In genomic region chr22:47042116-47042825, GRCh38 we compare ENCODE assay signal across 30 cellular contexts.
A peak's percentile ranks its signal among the peaks of the same experiment; 100 is the strongest.
DNase-seq lines count a peak whose midpoint lies in the region; ATAC-seq lines count a peak whose summit lies in the region.
"Had no signal": no experiment of that assay in that cellular context is flagged by ENCODE, and none has a peak within 500 bp of the region (broad histone marks: within the 10 kb centered on the region; RNA-seq: fewer than 3 reads in every experiment).

No MANE protein-coding gene starts in this region.

- H3K14ac ChIP-seq in neuronal stem cell (ENCODE audit: low read length): no peak overlapping the region

- no peak overlapping the region for H3K4ac ChIP-seq in neuronal stem cell (ENCODE audit: low read length)

- no peak overlapping the region for H3K4me3 ChIP-seq in neuronal stem cell (ENCODE audit: low read length in 2 of 2)
- H3K4me3 ChIP-seq: BLaER1, breast epithelium, GM12878, PC-9, psoas muscle, thoracic aorta, uterus had no signal

- no CpG with 5 or more reads among the region's 11 CpGs for WGBS in neuronal stem cell (ENCODE audit: extremely low coverage in 2 of 2, insufficient read length in 2 of 2, insufficient replicate concordance in 1 of 2), 2 donors

- H3K9ac ChIP-seq in neuronal stem cell (ENCODE audit: low read depth, low read length, poor library complexity): no peak overlapping the region
- H3K9ac ChIP-seq: BLaER1 had no signal

- no peak overlapping the region for H2BK120ac ChIP-seq in neuronal stem cell (ENCODE audit: low read depth, low read length)

- peaks cover 13% of the 10 kb centered on the region for H3K36me3 Mint-ChIP-seq in stimulated activated naive CD8-positive, alpha-beta T cell treated with anti-CD3 and anti-CD28 coated beads, Interleukin-15, Interleukin-2, amounts not matched to agents 100 ng/mL and 50 ng/mL, for 24 hours (ENCODE audit: low read depth)
- H3K36me3 Mint-ChIP-seq in effector memory CD8-positive, alpha-beta T cell (ENCODE audit: insufficient read depth): peaks cover 7% of the 10 kb centered on the region

- H2AFZ ChIP-seq in neuronal stem cell (ENCODE audit: low read length): no peak overlapping the region
- H2AFZ ChIP-seq: PC-9 had no signal

- H2BK5ac ChIP-seq in neuronal stem cell (ENCODE audit: low read length): no peak overlapping the region

- DNase-seq in stimulated activated naive CD8-positive, alpha-beta T cell treated with anti-CD3 and anti-CD28 coated beads, Interleukin-15, Interleukin-2, amounts not matched to agents 100 U/mL and 50 U/mL, for 24 hours: no peak
- no peak for DNase-seq in effector memory CD8-positive, alpha-beta T cell
- DNase-seq in neuronal stem cell (ENCODE audit: low spot score) (no peak), dermis blood vessel endothelial cell (no peak)
- no peak for DNase-seq in stimulated activated CD4-positive, alpha-beta T cell treated with anti-CD3 and anti-CD28 coated beads, Interleukin-4, amount 100 ng/mL, for 1 hour
- DNase-seq: activated CD4-positive, alpha-beta T cell treated with anti-CD3 and anti-CD28 coated beads for 36 hours; activated CD8-positive, alpha-beta memory T cell treated with anti-CD3 and anti-CD28 coated beads, Interleukin-2, amount 50 U/mL, for 48 hours; activated CD8-positive, alpha-beta T cell treated with anti-CD3 and anti-CD28 coated beads for 36 hours; DMS153; effector CD4-positive, alpha-beta T cell; immature natural killer cell; IMR-90; MV-4-11; NCI-H1436; NCI-H2081; NCI-H226; NCI-H526 treated with DMSO at 0.1 percent for 48 hours; occipital lobe; PC-9; stimulated activated naive CD4-positive, alpha-beta T cell; uterus had no signal

- no peak overlapping the region for H4K8ac ChIP-seq in neuronal stem cell (ENCODE audit: low read depth, low read length)

- peak overlapping the region; percentile 57 for H3K23ac ChIP-seq in neuronal stem cell (ENCODE audit: low read depth, low read length, poor library complexity)

- H3K18ac ChIP-seq in neuronal stem cell (ENCODE audit: low read length): peak overlapping the region; percentile 32

- peak overlapping the region; percentile 35 for H4K91ac ChIP-seq in neuronal stem cell (ENCODE audit: low read depth, low read length, poor library complexity)

- H3K27ac Mint-ChIP-seq in stimulated activated naive CD8-positive, alpha-beta T cell treated with anti-CD3 and anti-CD28 coated beads, Interleukin-15, Interleukin-2, amounts not matched to agents 100 ng/mL and 50 ng/mL, for 24 hours: peak overlapping the region; percentile 40
- H3K27ac Mint-ChIP-seq in effector memory CD8-positive, alpha-beta T cell: peak overlapping the region; percentile 60 to 73
- H3K27ac Mint-ChIP-seq: activated CD4-positive, alpha-beta T cell treated with anti-CD3 and anti-CD28 coated beads for 36 hours; activated CD8-positive, alpha-beta T cell treated with anti-CD3 and anti-CD28 coated beads for 36 hours; activated naive CD8-positive, alpha-beta T cell; activated T-helper 2 cell treated with anti-CD3 and anti-CD28 coated beads, Interferon-gamma antibody, Interleukin-2, Interleukin-4, amounts not matched to agents 10 μg/mL and 5 μg/mL and 100 μg/mL, durations not matched to agents 14 hours and 24 hours and 36 hours had no signal

- no peaks in the 10 kb centered on the region for H3K27me3 Mint-ChIP-seq in stimulated activated naive CD8-positive, alpha-beta T cell treated with anti-CD3 and anti-CD28 coated beads, Interleukin-15, Interleukin-2, amounts not matched to agents 100 ng/mL and 50 ng/mL, for 24 hours
- no peaks in the 10 kb centered on the region for H3K27me3 Mint-ChIP-seq in effector memory CD8-positive, alpha-beta T cell
- H3K27me3 Mint-ChIP-seq: activated CD4-positive, alpha-beta T cell treated with anti-CD3 and anti-CD28 coated beads for 36 hours; activated CD8-positive, alpha-beta T cell treated with anti-CD3 and anti-CD28 coated beads for 36 hours; activated naive CD8-positive, alpha-beta T cell had no signal

- H3K27me3 ChIP-seq in neuronal stem cell (ENCODE audit: control insufficient read depth in 3 of 3, insufficient read depth in 3 of 3, low read depth in 1 of 3, low read length in 3 of 3): no peaks in the 10 kb centered on the region
- H3K27me3 ChIP-seq: BLaER1, breast epithelium, uterus had no signal

- peaks cover 7 to 9% of the 10 kb centered on the region in 2 donors for H3K4me1 ChIP-seq in neuronal stem cell (ENCODE audit: control insufficient read depth in 2 of 2, insufficient read depth in 1 of 2, low read depth in 1 of 2, low read length in 2 of 2)
- H3K4me1 ChIP-seq: breast epithelium, psoas muscle, uterus had no signal

- H3K27ac ChIP-seq in neuronal stem cell (replicated peaks; ENCODE audit: low read length): no peak overlapping the region
- H3K27ac ChIP-seq: BLaER1, breast epithelium, PC-9, psoas muscle, thoracic aorta, uterus had no signal

- no peaks in the 10 kb centered on the region for H3K79me1 ChIP-seq in neuronal stem cell (ENCODE audit: low read depth, low read length)

- no peak overlapping the region for H2BK12ac ChIP-seq in neuronal stem cell (ENCODE audit: low read length)

- H2BK15ac ChIP-seq in neuronal stem cell (ENCODE audit: low read length): no peak overlapping the region

- peaks cover 0 to 2% of the 10 kb centered on the region in 2 donors for H3K36me3 ChIP-seq in neuronal stem cell (replicated peaks in 1 of 2; ENCODE audit: control insufficient read depth in 2 of 2, insufficient read depth in 2 of 2, low read length in 2 of 2)
- H3K36me3 ChIP-seq: breast epithelium, thoracic aorta, uterus had no signal

- H3K4me3 Mint-ChIP-seq in stimulated activated naive CD8-positive, alpha-beta T cell treated with anti-CD3 and anti-CD28 coated beads, Interleukin-15, Interleukin-2, amounts not matched to agents 100 ng/mL and 50 ng/mL, for 24 hours: no peak overlapping the region
- H3K4me3 Mint-ChIP-seq in effector memory CD8-positive, alpha-beta T cell: no peak overlapping the region
- H3K4me3 Mint-ChIP-seq: activated CD4-positive, alpha-beta T cell treated with anti-CD3 and anti-CD28 coated beads for 36 hours; activated CD8-positive, alpha-beta T cell treated with anti-CD3 and anti-CD28 coated beads for 36 hours; activated naive CD8-positive, alpha-beta T cell had no signal

- peaks cover 22% of the 10 kb centered on the region for H3K4me1 Mint-ChIP-seq in stimulated activated naive CD8-positive, alpha-beta T cell treated with anti-CD3 and anti-CD28 coated beads, Interleukin-15, Interleukin-2, amounts not matched to agents 100 ng/mL and 50 ng/mL, for 24 hours (ENCODE audit: low read depth)
- H3K4me1 Mint-ChIP-seq in effector memory CD8-positive, alpha-beta T cell (ENCODE audit: low read depth in 2 of 2): peaks cover 63 to 70% of the 10 kb centered on the region in 2 donors

- H3K9me3 Mint-ChIP-seq in stimulated activated naive CD8-positive, alpha-beta T cell treated with anti-CD3 and anti-CD28 coated beads, Interleukin-15, Interleukin-2, amounts not matched to agents 100 ng/mL and 50 ng/mL, for 24 hours: no peaks in the 10 kb centered on the region
- no peaks in the 10 kb centered on the region for H3K9me3 Mint-ChIP-seq in effector memory CD8-positive, alpha-beta T cell
- H3K9me3 Mint-ChIP-seq: activated CD8-positive, alpha-beta T cell treated with anti-CD3 and anti-CD28 coated beads for 36 hours; activated T-helper 2 cell treated with anti-CD3 and anti-CD28 coated beads, Interferon-gamma antibody, Interleukin-2, Interleukin-4, amounts not matched to agents 10 μg/mL and 5 μg/mL and 100 μg/mL, durations not matched to agents 14 hours and 24 hours and 36 hours; immature natural killer cell had no signal

- ATAC-seq in stimulated activated naive CD8-positive, alpha-beta T cell treated with anti-CD3 and anti-CD28 coated beads, Interleukin-15, Interleukin-2, amounts not matched to agents 100 U/mL and 50 U/mL, for 24 hours: no peak
- ATAC-seq in effector memory CD8-positive, alpha-beta T cell (replicated peaks): no peak
- no peak for ATAC-seq in HG03097 (IDR thresholded peaks at IDR 0.05; ENCODE audit: low FRiP score, unreplicated experiment)
- ATAC-seq: activated CD4-positive, alpha-beta T cell treated with anti-CD3 and anti-CD28 coated beads for 36 hours; activated CD8-positive, alpha-beta T cell treated with anti-CD3 and anti-CD28 coated beads for 36 hours; GM12878; psoas muscle had no signal

- no peak overlapping the region for H2AK5ac ChIP-seq in neuronal stem cell (ENCODE audit: low read depth, low read length)

- H3K9me3 ChIP-seq in neuronal stem cell (replicated peaks in 1 of 2; ENCODE audit: control insufficient read depth in 2 of 2, insufficient read depth in 1 of 2, low read depth in 1 of 2, low read length in 2 of 2): no peaks in the 10 kb centered on the region
- H3K9me3 ChIP-seq: BLaER1, breast epithelium, psoas muscle, thoracic aorta, uterus had no signal

- H3K4me2 ChIP-seq in neuronal stem cell (ENCODE audit: insufficient read depth, low read length, poor library complexity, severe bottlenecking): no peak overlapping the region
- H3K4me2 ChIP-seq: PC-9 had no signal
